In the genomic region with DNA sequence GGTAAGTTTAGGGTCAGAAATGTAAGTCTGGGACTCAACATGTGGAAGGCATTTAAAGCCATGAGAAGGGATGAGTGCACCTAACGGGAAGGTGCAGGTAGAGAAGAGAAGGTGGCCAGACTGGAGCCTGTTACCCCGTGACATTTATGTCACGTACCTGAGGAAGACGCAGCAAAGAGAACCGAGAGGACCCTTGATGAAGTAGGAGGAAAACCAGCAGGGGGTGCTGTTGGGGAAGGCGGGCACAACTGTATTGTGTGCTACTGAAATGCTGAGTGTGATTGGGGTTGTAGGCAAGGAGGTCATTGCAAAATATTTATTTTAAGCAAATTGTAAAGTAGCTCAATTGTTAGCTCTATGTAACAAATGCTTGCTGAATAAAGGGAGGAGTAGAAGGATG, we compare ENCODE assay signal across 8 cellular contexts.
DNase-seq lines count a peak whose midpoint lies in the region; ATAC-seq and TF ChIP-seq lines count a peak whose summit lies in the region.

No MANE protein-coding gene starts in this region.

- TF ChIP-seq CTCF in GM06990 (IDR thresholded peaks at IDR 0.05; ENCODE audit: insufficient read depth, low read length, poor library complexity, severe bottlenecking), result peak; percentile 82

- DNase-seq in GM06990 (ENCODE audit: extremely low read depth, insufficient read length) (no peak), NAMALWA (ENCODE audit: low spot score) (peak; percentile 47), activated T-cell treated with anti-CD3 and anti-CD28 coated beads for 48 hours (ENCODE audit: low read depth) (peak; percentile 59), left ventricle myocardium superior (peak; percentile 35)
- DNase-seq in stimulated activated CD4-positive, alpha-beta T cell treated with anti-CD3 and anti-CD28 coated beads, TNF-alpha, amount 100 ng/mL, for 4 hours (ENCODE audit: low read depth in 3 of 3), result peak; percentile 50 to 61 (median 56)

- no peak overlapping the region for H3K4me3 ChIP-seq in GM06990 (replicated peaks; ENCODE audit: low read depth, low read length)

- no peaks in the 10 kb centered on the region for H3K36me3 ChIP-seq in GM06990 (ENCODE audit: control insufficient read depth, insufficient read depth, low read length)

- no peaks in the 10 kb centered on the region for H3K27me3 ChIP-seq in GM06990 (replicated peaks; ENCODE audit: control insufficient read depth, insufficient read depth, low read length)

- no peak for ATAC-seq in left ventricle myocardium superior
- no peak for ATAC-seq in HG03432 (IDR thresholded peaks at IDR 0.05; ENCODE audit: unreplicated experiment)
- no peak for ATAC-seq in HG02840 (IDR thresholded peaks at IDR 0.05; ENCODE audit: low FRiP score, unreplicated experiment)
- no peak for ATAC-seq in HG03442 (IDR thresholded peaks at IDR 0.05; ENCODE audit: unreplicated experiment)

- intact Hi-C loops in left ventricle myocardium superior (cut with micrococcal nuclease), result loop anchor here (10.0 kb wide), 1 partner anchor 506 kb away; no protein-coding TSS in a partner anchor
